In genomic region chr2:136204959-136205358, GRCh38 we compare ENCODE assay signal across 15 cellular contexts.
"Had no signal": no experiment of that assay in that cellular context is flagged by ENCODE, and none has a peak within 500 bp of the region (broad histone marks: within the 10 kb centered on the region; RNA-seq: fewer than 3 reads in every experiment).

No MANE protein-coding gene starts in this region.

- FAIRE-seq: small intestine had no signal

- H3K27ac ChIP-seq: cardiac muscle cell, hepatocyte had no signal

- H3K4me3 ChIP-seq: adrenal gland, cardiac muscle cell, esophagus squamous epithelium, hepatocyte, mucosa of descending colon had no signal

- ATAC-seq: mucosa of descending colon; naive thymus-derived CD8-positive, alpha-beta T cell; stimulated activated naive CD8-positive, alpha-beta T cell treated with anti-CD3 and anti-CD28 coated beads, Interleukin-15, Interleukin-2, amounts not matched to agents 100 U/mL and 50 U/mL, for 24 hours had no signal

- H3K4me3 Mint-ChIP-seq: activated CD4-positive, alpha-beta memory T cell treated with anti-CD3 and anti-CD28 coated beads, Interleukin-2, amount 10 ng/mL, durations not matched to agents 7 days and 5 days; activated T-cell treated with anti-CD3 and anti-CD28 coated beads, Interleukin-2, amount 50 U/mL, for 24 hours had no signal

- H3K9me3 ChIP-seq: adrenal gland, esophagus squamous epithelium, mucosa of descending colon had no signal

- H3K27me3 ChIP-seq: adrenal gland, cardiac muscle cell, esophagus squamous epithelium, hepatocyte had no signal

- H3K27ac Mint-ChIP-seq: activated CD4-positive, alpha-beta memory T cell treated with anti-CD3 and anti-CD28 coated beads, Interleukin-2, amount 10 ng/mL, durations not matched to agents 7 days and 5 days; activated T-cell treated with anti-CD3 and anti-CD28 coated beads, Interleukin-2, amount 50 U/mL, for 24 hours had no signal

- DNase-seq: activated CD4-positive, alpha-beta memory T cell treated with anti-CD3 and anti-CD28 coated beads, Interleukin-2, amount 10 ng/mL, durations not matched to agents 7 days and 5 days; activated CD4-positive, alpha-beta T cell treated with anti-CD3 and anti-CD28 coated beads for 4 hours; activated naive CD4-positive, alpha-beta T cell treated with anti-CD3 and anti-CD28 coated beads, Interleukin-2, amount 50 U/mL, for 16 hours; activated T-cell treated with anti-CD3 and anti-CD28 coated beads, Interleukin-2, amount 50 U/mL, for 24 hours; esophagus squamous epithelium; islet precursor cell; mucosa of descending colon; naive thymus-derived CD8-positive, alpha-beta T cell; posterior cingulate gyrus; small intestine; stimulated activated CD4-positive, alpha-beta T cell treated with anti-CD3 and anti-CD28 coated beads, Interleukin-4, amount 100 ng/mL, for 24 hours; stimulated activated naive CD8-positive, alpha-beta T cell treated with anti-CD3 and anti-CD28 coated beads, Interleukin-15, Interleukin-2, amounts not matched to agents 100 U/mL and 50 U/mL, for 24 hours had no signal

- H3K27me3 Mint-ChIP-seq: activated CD4-positive, alpha-beta memory T cell treated with anti-CD3 and anti-CD28 coated beads, Interleukin-2, amount 10 ng/mL, durations not matched to agents 7 days and 5 days; activated T-cell treated with anti-CD3 and anti-CD28 coated beads, Interleukin-2, amount 50 U/mL, for 24 hours; naive thymus-derived CD8-positive, alpha-beta T cell had no signal

- H3K4me1 ChIP-seq: adrenal gland, esophagus squamous epithelium had no signal

- H3K36me3 ChIP-seq: adrenal gland, cardiac muscle cell, esophagus squamous epithelium had no signal
